18 cellular contexts compared by ENCODE assay signal in the genomic region with DNA sequence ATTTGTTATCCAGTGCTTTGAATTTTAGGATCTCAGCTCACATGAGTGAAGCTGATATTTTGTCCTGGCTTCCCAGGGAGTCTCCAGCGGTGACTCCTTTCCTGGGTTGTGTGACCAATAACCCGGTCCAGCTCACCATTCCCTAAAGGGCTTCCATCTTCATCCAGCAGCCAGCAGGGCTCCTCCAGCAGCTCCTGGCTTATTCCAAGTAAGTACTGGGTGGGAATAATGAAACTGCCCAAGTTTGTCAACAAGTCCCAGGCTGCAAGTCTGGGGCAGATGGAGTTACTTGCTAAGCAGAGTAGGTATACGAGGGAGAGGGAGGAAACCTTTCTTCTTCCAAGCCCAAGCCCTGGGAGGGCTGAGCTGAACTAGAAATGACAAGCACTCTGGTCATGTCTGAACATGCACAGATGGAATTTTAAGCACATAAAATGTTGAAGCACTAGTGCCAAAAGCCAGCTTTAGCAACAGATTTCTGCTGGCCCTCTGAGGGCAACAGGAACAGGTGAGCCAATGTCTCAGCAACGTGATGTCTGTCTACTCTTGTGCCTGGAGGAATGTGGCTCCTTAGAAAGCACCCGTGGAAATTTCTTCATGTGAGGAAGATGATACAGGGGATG.
DNase-seq lines count a peak whose midpoint lies in the region; ATAC-seq and TF ChIP-seq lines count a peak whose summit lies in the region.
"Had no signal": no experiment of that assay in that cellular context is flagged by ENCODE, and none has a peak within 500 bp of the region (broad histone marks: within the 10 kb centered on the region; RNA-seq: fewer than 3 reads in every experiment).

No MANE protein-coding gene starts in this region.

- H3K27ac ChIP-seq in RWPE2 (ENCODE audit: poor library complexity, severe bottlenecking): no peak overlapping the region
- no peak overlapping the region for H3K27ac ChIP-seq in esophagus muscularis mucosa (replicated peaks in 1 of 4)
- H3K27ac ChIP-seq: coronary artery, gastroesophageal sphincter, psoas muscle had no signal

- no peaks in the 10 kb centered on the region for H3K4me1 ChIP-seq in RWPE2 (ENCODE audit: insufficient read depth, poor library complexity, severe bottlenecking)
- H3K4me1 ChIP-seq in esophagus muscularis mucosa: peaks cover 3 to 17% (median 6%) of the 10 kb centered on the region in 4 donors
- H3K4me1 ChIP-seq: psoas muscle had no signal

- H3K9me3 ChIP-seq in RWPE2 (ENCODE audit: severe bottlenecking): no peaks in the 10 kb centered on the region
- no peaks in the 10 kb centered on the region for H3K9me3 ChIP-seq in esophagus muscularis mucosa
- H3K9me3 ChIP-seq: gastroesophageal sphincter, psoas muscle had no signal

- H3K36me3 Mint-ChIP-seq in osteocyte (ENCODE audit: unreplicated experiment): no peaks in the 10 kb centered on the region
- H3K36me3 Mint-ChIP-seq: natural killer cell; stimulated activated effector memory CD8-positive, alpha-beta T cell treated with anti-CD3 and anti-CD28 coated beads, Interleukin-12 subunit alpha, Interleukin-12 subunit beta, amount 100 ng/mL, for 72 hours had no signal

- H3K4me3 ChIP-seq in RWPE2 (ENCODE audit: severe bottlenecking) (no peak overlapping the region), esophagus muscularis mucosa (no peak overlapping the region)
- H3K4me3 ChIP-seq: coronary artery, gastroesophageal sphincter, psoas muscle had no signal

- no peak for TF ChIP-seq EP300 in esophagus muscularis mucosa (IDR thresholded peaks at IDR 0.05)

- peaks cover 2% of the 10 kb centered on the region for H3K9me3 Mint-ChIP-seq in osteocyte (ENCODE audit: unreplicated experiment)
- H3K9me3 Mint-ChIP-seq: activated CD4-positive, alpha-beta T cell treated with anti-CD3 and anti-CD28 coated beads, Interleukin-2, amount 10 ng/mL, durations not matched to agents 24 days and 14 days; natural killer cell; stimulated activated effector memory CD8-positive, alpha-beta T cell treated with anti-CD3 and anti-CD28 coated beads, Interleukin-12 subunit alpha, Interleukin-12 subunit beta, amount 100 ng/mL, for 72 hours had no signal

- no peaks in the 10 kb centered on the region for H3K27me3 Mint-ChIP-seq in osteocyte (ENCODE audit: unreplicated experiment)

- H3K36me3 ChIP-seq in RWPE2 (ENCODE audit: low read depth) (no peaks in the 10 kb centered on the region), esophagus muscularis mucosa (no peaks in the 10 kb centered on the region)
- H3K36me3 ChIP-seq: gastroesophageal sphincter had no signal

- H3K27me3 ChIP-seq in RWPE2 (ENCODE audit: insufficient read depth, poor library complexity, severe bottlenecking): no peaks in the 10 kb centered on the region
- H3K27me3 ChIP-seq in esophagus muscularis mucosa: no peaks in the 10 kb centered on the region
- H3K27me3 ChIP-seq: gastroesophageal sphincter had no signal

- H3K27ac Mint-ChIP-seq in osteocyte (ENCODE audit: unreplicated experiment): peak overlapping the region; percentile 52
- H3K27ac Mint-ChIP-seq: activated CD4-positive, alpha-beta T cell treated with anti-CD3 and anti-CD28 coated beads, Interleukin-2, amount 10 ng/mL, durations not matched to agents 24 days and 14 days; natural killer cell; stimulated activated effector memory CD8-positive, alpha-beta T cell treated with anti-CD3 and anti-CD28 coated beads, Interleukin-12 subunit alpha, Interleukin-12 subunit beta, amount 100 ng/mL, for 72 hours had no signal

- DNase-seq in G401 (ENCODE audit: low spot score) (peak; percentile 67), RWPE2 (ENCODE audit: low spot score) (no peak), esophagus muscularis mucosa (ENCODE audit: extremely low spot score) (peak; percentile 62), osteocyte (ENCODE audit: extremely low spot score, unreplicated experiment) (no peak), MV-4-11 (lab: John Stamatoyannopoulos, UW) (no peak), COLO668 (lab: John Stamatoyannopoulos, UW; ENCODE audit: unreplicated experiment) (no peak), LoVo (ENCODE audit: low spot score) (no peak)
- DNase-seq: activated CD4-positive, alpha-beta T cell treated with anti-CD3 and anti-CD28 coated beads, Interleukin-2, amount 10 ng/mL, durations not matched to agents 24 days and 14 days; activated gamma-delta T cell treated with Interleukin-2 at 50 U/mL for 16 hours; Calu3; KG1; natural killer cell; psoas muscle; SW 1271 had no signal

- H3K4me3 Mint-ChIP-seq in osteocyte (ENCODE audit: unreplicated experiment): no peak overlapping the region
- H3K4me3 Mint-ChIP-seq: activated CD4-positive, alpha-beta T cell treated with anti-CD3 and anti-CD28 coated beads, Interleukin-2, amount 10 ng/mL, durations not matched to agents 24 days and 14 days; natural killer cell; stimulated activated effector memory CD8-positive, alpha-beta T cell treated with anti-CD3 and anti-CD28 coated beads, Interleukin-12 subunit alpha, Interleukin-12 subunit beta, amount 100 ng/mL, for 72 hours had no signal

- in situ Hi-C loops in G401 (cut with HindIII; ENCODE audit: low sequenced_read_pairs): no loop called here

- no peak for TF ChIP-seq POLR2A in esophagus muscularis mucosa (IDR thresholded peaks at IDR 0.05; ENCODE audit: low read depth)

- WGBS in esophagus muscularis mucosa: 81% methylated on average over 5 of the region's 5 CpGs

- ATAC-seq in RWPE2 (ENCODE audit: low read depth) (peak; percentile 69), GM19023 (IDR thresholded peaks at IDR 0.05; ENCODE audit: unreplicated experiment) (no peak)
- ATAC-seq: gastroesophageal sphincter; natural killer cell; stimulated activated effector memory CD8-positive, alpha-beta T cell treated with anti-CD3 and anti-CD28 coated beads, Interleukin-12 subunit alpha, Interleukin-12 subunit beta, amount 100 ng/mL, for 72 hours had no signal

- peaks cover 46% of the 10 kb centered on the region for H3K4me1 Mint-ChIP-seq in osteocyte (ENCODE audit: unreplicated experiment)
- H3K4me1 Mint-ChIP-seq: activated CD4-positive, alpha-beta T cell treated with anti-CD3 and anti-CD28 coated beads, Interleukin-2, amount 10 ng/mL, durations not matched to agents 24 days and 14 days; natural killer cell; stimulated activated effector memory CD8-positive, alpha-beta T cell treated with anti-CD3 and anti-CD28 coated beads, Interleukin-12 subunit alpha, Interleukin-12 subunit beta, amount 100 ng/mL, for 72 hours had no signal

- TF ChIP-seq CTCF in RWPE2 (IDR thresholded peaks at IDR 0.05; ENCODE audit: poor library complexity, severe bottlenecking) (no peak), esophagus muscularis mucosa (IDR thresholded peaks at IDR 0.05) (no peak), osteocyte (IDR thresholded peaks at IDR 0.05) (no peak)

- intact Hi-C loops in esophagus muscularis mucosa (cut with DNase I): no loop called here

Comparison
In these comparisons a context has a peak if more than half of its experiments do, and no peak if none do; other contexts are left out.
1. DNase-seq: peak in G401 (single experiment) and esophagus muscularis mucosa (single experiment); none in RWPE2 (single experiment), osteocyte (single experiment), MV-4-11 (single experiment), COLO668 (single experiment) and LoVo (single experiment).